In genomic region chr3:73745429-73746247, GRCh38 we compare ENCODE assay signal across 20 cellular contexts.
A peak's percentile ranks its signal among the peaks of the same experiment; 100 is the strongest.
DNase-seq lines count a peak whose midpoint lies in the region; ATAC-seq and TF ChIP-seq lines count a peak whose summit lies in the region.
"Had no signal": no experiment of that assay in that cellular context is flagged by ENCODE, and none has a peak within 500 bp of the region (broad histone marks: within the 10 kb centered on the region; RNA-seq: fewer than 3 reads in every experiment).

No MANE protein-coding gene starts in this region.

- H3K27ac ChIP-seq in GM23248, result no peak overlapping the region
- H3K27ac ChIP-seq: cardiac muscle cell, suprapubic skin, WERI-Rb-1 had no signal

- no peak for TF ChIP-seq CTCF in lower leg skin (IDR thresholded peaks at IDR 0.05)

- 0 out of 2 replicates have a peak, but pooled peaks cover 4% of the 10 kb centered on the region for H3K9me2 ChIP-seq in GM23248 (ENCODE audit: insufficient read depth)

- DNase-seq in GM23248 (peak; percentile 24), NCI-H1105 treated with DMSO at 0.1 percent for 48 hours (lab: John Stamatoyannopoulos, UW) (peak; percentile 94), NCI-H526 treated with DMSO at 0.1 percent for 48 hours (lab: John Stamatoyannopoulos, UW) (peak; percentile 66), globus pallidus (ENCODE audit: low spot score) (peak; percentile 51), lower leg skin (ENCODE audit: low spot score in 2 of 2) (no peak), islet precursor cell (no peak)
- DNase-seq in effector CD8-positive, alpha-beta T cell (lab: John Stamatoyannopoulos, UW), result no peak
- no peak for DNase-seq in stimulated activated naive CD8-positive, alpha-beta T cell treated with anti-CD3 and anti-CD28 coated beads, Interleukin-15, amount 100 ng/mL, for 72 hours
- DNase-seq: activated CD4-positive, alpha-beta memory T cell treated with anti-CD3 and anti-CD28 coated beads, Interleukin-2, amount 10 ng/mL, durations not matched to agents 7 days and 5 days; activated T-cell treated with anti-CD3 and anti-CD28 coated beads, Interleukin-2, amount 50 U/mL, for 72 hours; left colon; PC-3; retina; T-helper 1 cell; WERI-Rb-1 had no signal

- no peaks in the 10 kb centered on the region for H3K4me1 ChIP-seq in GM23248 (ENCODE audit: insufficient read depth)

- H3K4me3 Mint-ChIP-seq in stimulated activated naive CD8-positive, alpha-beta T cell treated with anti-CD3 and anti-CD28 coated beads, Interleukin-15, amount 100 ng/mL, for 72 hours, result no peak overlapping the region
- H3K4me3 Mint-ChIP-seq: activated CD4-positive, alpha-beta memory T cell treated with anti-CD3 and anti-CD28 coated beads, Interleukin-2, amount 10 ng/mL, durations not matched to agents 7 days and 5 days; activated T-cell treated with anti-CD3 and anti-CD28 coated beads, Interleukin-2, amount 50 U/mL, for 72 hours; B cell; IgD-negative memory B cell had no signal

- in situ Hi-C loops in GM23248 (cut with MboI), result no loop called here

- H3K4me3 ChIP-seq in GM23248 (no peak overlapping the region), lower leg skin (ENCODE audit: low read depth, poor library complexity, severe bottlenecking) (no peak overlapping the region)
- H3K4me3 ChIP-seq: cardiac muscle cell, suprapubic skin had no signal

- no peak for TF ChIP-seq POLR2A in lower leg skin (IDR thresholded peaks at IDR 0.05)

- H3K4me2 ChIP-seq in GM23248 (ENCODE audit: unreplicated experiment), result no peak overlapping the region

- no peak overlapping the region for H3K9ac ChIP-seq in GM23248

- H3K27ac Mint-ChIP-seq in stimulated activated naive CD8-positive, alpha-beta T cell treated with anti-CD3 and anti-CD28 coated beads, Interleukin-15, amount 100 ng/mL, for 72 hours, result no peak overlapping the region
- H3K27ac Mint-ChIP-seq: activated CD4-positive, alpha-beta memory T cell treated with anti-CD3 and anti-CD28 coated beads, Interleukin-2, amount 10 ng/mL, durations not matched to agents 7 days and 5 days; activated T-cell treated with anti-CD3 and anti-CD28 coated beads, Interleukin-2, amount 50 U/mL, for 72 hours; B cell; IgD-negative memory B cell had no signal

- intact Hi-C loops in lower leg skin (cut with DNase I; ENCODE audit: low total_unique reads), result no loop called here

- peaks cover 0 to 5% of the 10 kb centered on the region in 2 donors for H3K9me3 Mint-ChIP-seq in stimulated activated naive CD8-positive, alpha-beta T cell treated with anti-CD3 and anti-CD28 coated beads, Interleukin-15, amount 100 ng/mL, for 72 hours
- H3K9me3 Mint-ChIP-seq: activated CD4-positive, alpha-beta memory T cell treated with anti-CD3 and anti-CD28 coated beads, Interleukin-2, amount 10 ng/mL, durations not matched to agents 7 days and 5 days had no signal

- no peaks in the 10 kb centered on the region for H3F3A ChIP-seq in GM23248 (ENCODE audit: insufficient read depth)

- H3K36me3 ChIP-seq in GM23248 (ENCODE audit: low read depth), result no peaks in the 10 kb centered on the region
- H3K36me3 ChIP-seq: cardiac muscle cell, suprapubic skin, WERI-Rb-1 had no signal

- no peaks in the 10 kb centered on the region for H3K4me1 Mint-ChIP-seq in stimulated activated naive CD8-positive, alpha-beta T cell treated with anti-CD3 and anti-CD28 coated beads, Interleukin-15, amount 100 ng/mL, for 72 hours
- H3K4me1 Mint-ChIP-seq: activated CD4-positive, alpha-beta memory T cell treated with anti-CD3 and anti-CD28 coated beads, Interleukin-2, amount 10 ng/mL, durations not matched to agents 7 days and 5 days; B cell; IgD-negative memory B cell had no signal

- H3K79me2 ChIP-seq in GM23248 (ENCODE audit: insufficient read depth), result no peaks in the 10 kb centered on the region

- no peaks in the 10 kb centered on the region for H4K20me1 ChIP-seq in GM23248 (ENCODE audit: insufficient read depth)

- no peaks in the 10 kb centered on the region for H3K27me3 ChIP-seq in GM23248 (replicated peaks; ENCODE audit: insufficient read depth)
- H3K27me3 ChIP-seq: cardiac muscle cell, suprapubic skin had no signal

- 33 to 43% methylated on average over 10 of the region's 10 CpGs for WGBS in GM23248 (ENCODE audit: low coverage in 1 of 2, low lambda C conversion rate in 2 of 2, missing lambda C conversion rate in 2 of 2), 2 experiments
- 50 to 54% methylated on average over 10 of the region's 10 CpGs for WGBS in lower leg skin, 2 donors

- H3K9me3 ChIP-seq in GM23248 (ENCODE audit: low read depth), result no peaks in the 10 kb centered on the region
- H3K9me3 ChIP-seq: suprapubic skin had no signal

- no peak for ATAC-seq in stimulated activated naive CD8-positive, alpha-beta T cell treated with anti-CD3 and anti-CD28 coated beads, Interleukin-15, amount 100 ng/mL, for 72 hours
- ATAC-seq: activated T-cell treated with anti-CD3 and anti-CD28 coated beads, Interleukin-2, amount 50 U/mL, for 72 hours; HCT116; left colon; PC-3 had no signal

- H2AFZ ChIP-seq in GM23248, result no peak overlapping the region

- no peaks in the 10 kb centered on the region for H3K27me3 Mint-ChIP-seq in stimulated activated naive CD8-positive, alpha-beta T cell treated with anti-CD3 and anti-CD28 coated beads, Interleukin-15, amount 100 ng/mL, for 72 hours
- H3K27me3 Mint-ChIP-seq: activated CD4-positive, alpha-beta memory T cell treated with anti-CD3 and anti-CD28 coated beads, Interleukin-2, amount 10 ng/mL, durations not matched to agents 7 days and 5 days; B cell; IgD-negative memory B cell had no signal

Comparison
In these comparisons a context has a peak if more than half of its experiments do, and no peak if none do; other contexts are left out.
1. DNase-seq: peak in GM23248 (single experiment), NCI-H1105 treated with DMSO at 0.1 percent for 48 hours (single experiment), NCI-H526 treated with DMSO at 0.1 percent for 48 hours (single experiment) and globus pallidus (single experiment); none in effector CD8-positive, alpha-beta T cell (single experiment), lower leg skin (0 of 2), islet precursor cell (single experiment) and stimulated activated naive CD8-positive, alpha-beta T cell treated with anti-CD3 and anti-CD28 coated beads, Interleukin-15, amount 100 ng/mL, for 72 hours (0 of 2).